2 cellular contexts compared by ENCODE assay signal in genomic region chr20:43746344-43747137, GRCh38.
TF ChIP-seq lines count a peak whose summit lies in the region.

No MANE protein-coding gene starts in this region.

TF ChIP-seq in HCT116, 20 proteins besides CTCF, POLR2A, EP300 and RAD21:
- TF ChIP-seq YY1 (IDR thresholded peaks at IDR 0.05; ENCODE audit: extremely low read depth, insufficient replicate concordance, low read depth, low read length) (no peak), FOSL1 (IDR thresholded peaks at IDR 0.05; ENCODE audit: low read depth) (no peak)

TF ChIP-seq in H1, 55 proteins besides CTCF, POLR2A, EP300 and RAD21:
- TF ChIP-seq EGR1 (IDR thresholded peaks at IDR 0.05; ENCODE audit: borderline replicate concordance, low read depth, low read length), result no peak
- TF ChIP-seq NRF1 (IDR thresholded peaks at IDR 0.05; ENCODE audit: low read depth, low read length), result no peak
- no peak for TF ChIP-seq SIRT6 (IDR thresholded peaks at IDR 0.05; ENCODE audit: low read length)
- no peak for TF ChIP-seq HDAC2 (IDR thresholded peaks at IDR 0.05; ENCODE audit: borderline replicate concordance in 1 of 2, low read depth in 2 of 2, low read length in 2 of 2)
- no peak for TF ChIP-seq TAF1 (IDR thresholded peaks at IDR 0.05; ENCODE audit: low read depth, low read length)
- TF ChIP-seq SUZ12 (IDR thresholded peaks at IDR 0.05; ENCODE audit: low read length), result no peak
- TF ChIP-seq BACH1 (IDR thresholded peaks at IDR 0.05; ENCODE audit: low read length), result no peak
- no peak for TF ChIP-seq CEBPB (IDR thresholded peaks at IDR 0.05; ENCODE audit: low read depth, low read length)
- TF ChIP-seq KDM4A (IDR thresholded peaks at IDR 0.05; ENCODE audit: low read depth, low read length, severe bottlenecking), result no peak
- TF ChIP-seq ZNF274 (IDR thresholded peaks at IDR 0.05; ENCODE audit: borderline replicate concordance, extremely low read depth, low read length), result no peak
- TF ChIP-seq HDAC6 (IDR thresholded peaks at IDR 0.05; ENCODE audit: low read depth, low read length), result no peak
- no peak for TF ChIP-seq TBP (IDR thresholded peaks at IDR 0.05; ENCODE audit: low read depth, low read length)
- TF ChIP-seq RBBP5 (IDR thresholded peaks at IDR 0.05; ENCODE audit: borderline replicate concordance, low read depth, low read length), result no peak
- no peak for TF ChIP-seq SAP30 (IDR thresholded peaks at IDR 0.05; ENCODE audit: insufficient read depth, insufficient replicate concordance, low read length)
- no peak for TF ChIP-seq FOSL1 (IDR thresholded peaks at IDR 0.05; ENCODE audit: insufficient read depth, low read depth, low read length)
TF ChIP-seq in H1: peak in this region for 0.
